Comparison of ENCODE assay signal across 17 cellular contexts in the genomic region with DNA sequence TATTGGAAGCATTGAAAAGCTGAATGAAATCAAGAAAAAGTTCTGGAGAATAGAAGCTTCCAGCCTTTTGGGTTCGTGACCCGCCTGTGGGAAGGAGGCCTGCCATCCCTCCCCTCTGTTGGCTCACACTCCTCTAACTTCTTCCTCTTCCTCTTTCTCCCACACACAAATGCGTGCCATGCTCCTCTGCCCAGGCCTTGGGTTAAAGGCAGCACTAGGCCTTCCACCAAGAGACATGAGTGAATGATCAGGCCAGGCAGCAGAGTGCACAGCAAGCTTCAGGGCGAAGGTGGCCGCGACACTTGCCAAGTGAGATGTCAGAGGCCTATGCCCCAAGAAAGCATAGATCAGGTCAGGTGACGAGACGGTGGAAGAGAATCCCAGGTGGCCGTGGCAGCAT. TPM values are rescaled to one million over a fixed set of nuclear protein-coding genes. Genes with fewer than 3 reads are reported as not detected.
A peak's percentile ranks its signal among the peaks of the same experiment; 100 is the strongest.
DNase-seq lines count a peak whose midpoint lies in the region; FAIRE-seq and TF ChIP-seq lines count a peak whose summit lies in the region.
"Had no signal": no experiment of that assay in that cellular context is flagged by ENCODE, and none has a peak within 500 bp of the region (broad histone marks: within the 10 kb centered on the region; RNA-seq: fewer than 3 reads in every experiment).

No MANE protein-coding gene starts in this region.

- TF ChIP-seq POLR2A in H1 (IDR thresholded peaks at IDR 0.05; ENCODE audit: control extremely low read depth in 1 of 2, low read depth in 2 of 2, low read length in 2 of 2) = no peak

- WGBS in H9 (ENCODE audit: extremely low coverage, insufficient read length, low lambda C conversion rate) = no CpG with 5 or more reads among the region's 9 CpGs
- WGBS in H1 (ENCODE audit: extremely low coverage in 1 of 2, insufficient coverage in 1 of 2, insufficient read length in 1 of 2, insufficient replicate concordance in 2 of 2, low coverage in 1 of 2, low lambda C conversion rate in 2 of 2, missing lambda C conversion rate in 1 of 2), 2 experiments = 89% methylated on average over 8 of the region's 9 CpGs; no CpG with 5 or more reads in 1 of the 2 experiments
- WGBS in trophoblast cell (ENCODE audit: extremely low coverage, insufficient coverage, insufficient read length) = no CpG with 5 or more reads among the region's 9 CpGs

- H2BK5ac ChIP-seq in H9 (ENCODE audit: insufficient read length, low read length) (no peak overlapping the region), H1 (ENCODE audit: low read depth, low read length) (peak overlapping the region; percentile 71; the same call in 1 of the 2 replicates), trophoblast cell (ENCODE audit: low read depth, low read length, poor library complexity) (no peak overlapping the region)

- no peak overlapping the region for H3K4me3 ChIP-seq in H1 (ENCODE audit: extremely low read depth in 1 of 4, insufficient read depth in 2 of 4, low read depth in 3 of 4, low read length in 4 of 4)
- no peak overlapping the region for H3K4me3 ChIP-seq in trophoblast cell (ENCODE audit: low read depth, low read length)
- H3K4me3 ChIP-seq: HAP-1, thoracic aorta had no signal

- H4K5ac ChIP-seq in H9 (ENCODE audit: insufficient read length, low read depth, low read length) (no peak overlapping the region), H1 (ENCODE audit: insufficient read length, low read depth, low read length) (no peak overlapping the region)

- no peak overlapping the region for H3K4me2 ChIP-seq in H9 (ENCODE audit: insufficient read depth, insufficient read length, low read length)
- no peak overlapping the region for H3K4me2 ChIP-seq in H1 (ENCODE audit: insufficient read depth in 1 of 2, low read depth in 2 of 2, low read length in 2 of 2)
- H3K4me2 ChIP-seq in trophoblast cell (ENCODE audit: low read length) = no peak overlapping the region

- H3K36me3 Mint-ChIP-seq in H9 (ENCODE audit: insufficient read depth in 1 of 3, low read depth in 3 of 3) = peaks cover 8 to 10% (median 9%) of the 10 kb centered on the region in 3 experiments

- no peak overlapping the region for H3K18ac ChIP-seq in H9 (ENCODE audit: insufficient read length, low read depth, low read length)
- no peak overlapping the region for H3K18ac ChIP-seq in H1 (ENCODE audit: extremely low read depth, low read length)
- H3K18ac ChIP-seq in trophoblast cell (ENCODE audit: low read length) = no peak overlapping the region

- TF ChIP-seq CTCF in H9 (conservative IDR thresholded peaks at IDR 0.05) (no peak), H1 (IDR thresholded peaks at IDR 0.05; ENCODE audit: control extremely low read depth in 1 of 3, insufficient read depth in 1 of 3, low read depth in 1 of 3, low read length in 3 of 3) (no peak)

- H3K4me3 Mint-ChIP-seq in H9 = no peak overlapping the region
- H3K4me3 Mint-ChIP-seq: activated CD4-positive, alpha-beta T cell treated with anti-CD3 and anti-CD28 coated beads, Interleukin-2, amount 10 ng/mL, durations not matched to agents 7 days and 5 days had no signal

- H3K27ac ChIP-seq in H9 (ENCODE audit: insufficient read length, low read depth, low read length) = no peak overlapping the region
- H3K27ac ChIP-seq in H1 (ENCODE audit: low read depth, low read length) = peak overlapping the region; percentile 38; the same call in 1 of the 2 replicates
- no peak overlapping the region for H3K27ac ChIP-seq in trophoblast cell (ENCODE audit: low read depth, low read length)
- H3K27ac ChIP-seq: thoracic aorta had no signal

- peaks cover 3 to 5% of the 10 kb centered on the region in 2 experiments; a peak in 3 of 5 replicates for H3K9me3 Mint-ChIP-seq in H9
- H3K9me3 Mint-ChIP-seq: activated CD4-positive, alpha-beta T cell treated with anti-CD3 and anti-CD28 coated beads, Interleukin-2, amount 10 ng/mL, durations not matched to agents 7 days and 5 days had no signal

- POLR2A ChIA-PET in H1 (lab: Charles Lee; ENCODE audit: partially characterized antibody) = interaction anchor here (1.0 kb wide), 1 partner anchor 389 kb away, joined by 3 read pairs; no protein-coding TSS in a partner anchor

- H4K91ac ChIP-seq in H9 (ENCODE audit: insufficient read length, low read depth, low read length) = no peak overlapping the region
- H4K91ac ChIP-seq in H1 (replicated peaks; ENCODE audit: insufficient read length, low read length) = no peak overlapping the region
- no peak overlapping the region for H4K91ac ChIP-seq in trophoblast cell (ENCODE audit: low read depth, low read length)

- H3K9me3 ChIP-seq in H9 (ENCODE audit: control insufficient read depth, low read depth, low read length) (no peaks in the 10 kb centered on the region), H1 (ENCODE audit: insufficient read depth in 2 of 2, low read depth in 1 of 2, low read length in 1 of 2) (no peaks in the 10 kb centered on the region), trophoblast cell (ENCODE audit: insufficient read depth, low read depth, low read length) (peaks cover 3% of the 10 kb centered on the region)
- H3K9me3 ChIP-seq: HAP-1, thoracic aorta had no signal

- peaks cover 26% of the 10 kb centered on the region; the same call in 1 of the 2 replicates for H3K79me2 ChIP-seq in H9 (ENCODE audit: insufficient read depth, low read length)
- peaks cover 15 to 96% of the 10 kb centered on the region in 2 experiments for H3K79me2 ChIP-seq in H1 (ENCODE audit: control insufficient read depth in 1 of 2, insufficient read depth in 2 of 2, low read length in 2 of 2)
- H3K79me2 ChIP-seq in trophoblast cell (ENCODE audit: control insufficient read depth, insufficient read depth, low read length, poor library complexity) = peaks cover 9% of the 10 kb centered on the region

- no peaks in the 10 kb centered on the region for H3K36me3 ChIP-seq in H1 (ENCODE audit: control insufficient read depth in 2 of 4, insufficient read depth in 4 of 4, low read length in 3 of 4)
- peaks cover 0 to 4% of the 10 kb centered on the region in 2 experiments for H3K36me3 ChIP-seq in trophoblast cell (ENCODE audit: control insufficient read depth in 1 of 2, insufficient read depth in 2 of 2, low read length in 2 of 2)
- H3K36me3 ChIP-seq: HAP-1, thoracic aorta had no signal

- DNase-seq in H9 (no peak), NOMO-1 treated with DMSO at 0.1 percent for 48 hours (lab: John Stamatoyannopoulos, UW; ENCODE audit: unreplicated experiment) (peak; percentile 62), H1 (ENCODE audit: low read depth in 1 of 2, low spot score in 2 of 2) (no peak), trophoblast cell (no peak), dedifferentiated amniotic fluid mesenchymal stem cell (ENCODE audit: extremely low spot score) (no peak), NCI-H187 (lab: John Stamatoyannopoulos, UW) (no peak)
- no peak for DNase-seq in stimulated activated CD4-positive, alpha-beta T cell treated with anti-CD3 and anti-CD28 coated beads, Interleukin-2, amount 100 ng/mL, for 24 hours
- DNase-seq: activated CD4-positive, alpha-beta T cell treated with anti-CD3 and anti-CD28 coated beads, Interleukin-2, amount 10 ng/mL, durations not matched to agents 7 days and 5 days; activated CD8-positive, alpha-beta memory T cell treated with anti-CD3 and anti-CD28 coated beads, Interleukin-2, amount 50 U/mL, for 48 hours; activated naive CD4-positive, alpha-beta T cell; foreskin melanocyte; left cardiac atrium; NCI-H187 treated with DMSO at 0.1 percent for 48 hours; stimulated activated CD4-positive, alpha-beta T cell treated with anti-CD3 and anti-CD28 coated beads, Interleukin-4, amount 100 ng/mL, for 4 hours had no signal

- H2AK5ac ChIP-seq in H9 (ENCODE audit: insufficient read length, low read length) = no peak overlapping the region
- H2AK5ac ChIP-seq in H1 (ENCODE audit: low read depth, low read length) = no peak overlapping the region
- H2AK5ac ChIP-seq in trophoblast cell (ENCODE audit: low read length) = no peak overlapping the region

- no peak overlapping the region for H3K56ac ChIP-seq in H9 (ENCODE audit: insufficient read length, low read depth, low read length)
- no peak overlapping the region for H3K56ac ChIP-seq in H1 (replicated peaks; ENCODE audit: insufficient read length, low read depth, low read length)

- H3K4me1 ChIP-seq in H9 (ENCODE audit: insufficient read depth, low read length) (no peaks in the 10 kb centered on the region; the same call in 1 of the 2 replicates), H1 (replicated peaks in 1 of 4; ENCODE audit: control insufficient read depth in 3 of 4, insufficient read depth in 4 of 4, low read length in 3 of 4) (peaks cover 0 to 10% (median 5%) of the 10 kb centered on the region in 4 experiments; a peak in 6 of 7 replicates), trophoblast cell (ENCODE audit: control insufficient read depth in 1 of 2, insufficient read depth in 2 of 2, low read length in 2 of 2) (peaks cover 0 to 3% of the 10 kb centered on the region in 2 experiments)
- H3K4me1 ChIP-seq: HAP-1 had no signal

- H3K14ac ChIP-seq in H9 (ENCODE audit: insufficient read depth, low read length) (no peak overlapping the region; the same call in 1 of the 2 replicates), H1 (ENCODE audit: insufficient read length) (no peak overlapping the region), trophoblast cell (ENCODE audit: low read length) (no peak overlapping the region)

- H2AFZ ChIP-seq in H9 (ENCODE audit: low read length) = no peak overlapping the region
- H2AFZ ChIP-seq in H1 (ENCODE audit: low read length) = no peak overlapping the region
- no peak overlapping the region for H2AFZ ChIP-seq in trophoblast cell (ENCODE audit: insufficient read depth, low read length, poor library complexity)

- TF ChIP-seq RAD21 in H1 (IDR thresholded peaks at IDR 0.05 in 1 of 2, conservative IDR thresholded peaks at IDR 0.05 in 1 of 2; ENCODE audit: low read depth in 2 of 2, low read length in 2 of 2) = no peak

- H3K9ac ChIP-seq in H9 (ENCODE audit: extremely low read depth, insufficient read length, low read length) (no peak overlapping the region), H1 (replicated peaks in 1 of 4; ENCODE audit: extremely low read depth in 1 of 4, low read depth in 3 of 4, low read length in 3 of 4) (no peak overlapping the region), trophoblast cell (ENCODE audit: low read length) (no peak overlapping the region)

- H2BK120ac ChIP-seq in H9 (ENCODE audit: low read depth, low read length, poor library complexity, severe bottlenecking) (no peak overlapping the region), H1 (replicated peaks; ENCODE audit: low read depth, low read length) (no peak overlapping the region), trophoblast cell (ENCODE audit: insufficient read depth, low read length, poor library complexity) (no peak overlapping the region)

- no peaks in the 10 kb centered on the region for H3K27me3 ChIP-seq in H9 (ENCODE audit: insufficient read depth, low read length)
- H3K27me3 ChIP-seq in H1 (replicated peaks in 1 of 4; ENCODE audit: control insufficient read depth in 3 of 4, extremely low read depth in 1 of 4, insufficient read depth in 3 of 4, low read length in 3 of 4) = no peaks in the 10 kb centered on the region
- H3K27me3 ChIP-seq in trophoblast cell (ENCODE audit: insufficient read depth, low read length) = no peaks in the 10 kb centered on the region

- no peak overlapping the region for H2BK15ac ChIP-seq in H9 (ENCODE audit: low read depth, low read length)
- no peak overlapping the region for H2BK15ac ChIP-seq in H1 (ENCODE audit: low read length)

- H4K20me1 ChIP-seq in H9 (ENCODE audit: control insufficient read depth, insufficient read depth, insufficient read length) (no peaks in the 10 kb centered on the region), H1 (replicated peaks in 1 of 2; ENCODE audit: control insufficient read depth in 1 of 2, insufficient read depth in 2 of 2, low read length in 2 of 2) (peaks cover 7 to 28% of the 10 kb centered on the region in 2 experiments)

- no peak overlapping the region for H3K23ac ChIP-seq in H9 (ENCODE audit: insufficient read length, low read depth, low read length)
- H3K23ac ChIP-seq in H1 (ENCODE audit: insufficient read length) = no peak overlapping the region
- no peak overlapping the region for H3K23ac ChIP-seq in trophoblast cell (ENCODE audit: low read length)

- H2BK12ac ChIP-seq in H9 (ENCODE audit: insufficient read length, low read depth, low read length) (no peak overlapping the region), H1 (ENCODE audit: low read depth, low read length) (no peak overlapping the region), trophoblast cell (ENCODE audit: low read length) (no peak overlapping the region)

- peaks cover 28 to 32% of the 10 kb centered on the region in 2 experiments for H3K4me1 Mint-ChIP-seq in H9

- CTCF ChIA-PET in H1 (lab: Charles Lee; ENCODE audit: partially characterized antibody) = no interaction called here

- H3K79me1 ChIP-seq in H9 (ENCODE audit: insufficient read depth, low read depth, low read length, poor library complexity, severe bottlenecking) (no peaks in the 10 kb centered on the region), H1 (ENCODE audit: low read depth, low read length) (peaks cover 22% of the 10 kb centered on the region), trophoblast cell (ENCODE audit: low read length) (no peaks in the 10 kb centered on the region)

- no peaks in the 10 kb centered on the region for H3K27me3 Mint-ChIP-seq in H9 (ENCODE audit: low read depth)
- H3K27me3 Mint-ChIP-seq: activated CD4-positive, alpha-beta T cell treated with anti-CD3 and anti-CD28 coated beads, Interleukin-2, amount 10 ng/mL, durations not matched to agents 7 days and 5 days had no signal

- H3K23me2 ChIP-seq in H9 (ENCODE audit: insufficient read length, low read depth, low read length, poor library complexity, severe bottlenecking) (no peaks in the 10 kb centered on the region), H1 (ENCODE audit: low read depth, low read length) (no peaks in the 10 kb centered on the region)

- no peak overlapping the region for H3T11ph ChIP-seq in H9 (ENCODE audit: low read length)

- no peak for TF ChIP-seq EP300 in H1 (IDR thresholded peaks at IDR 0.05; ENCODE audit: borderline replicate concordance in 1 of 2, low read depth in 2 of 2, low read length in 2 of 2)

- no peak overlapping the region for H3K4ac ChIP-seq in H9 (ENCODE audit: low read depth, low read length)
- no peak overlapping the region for H3K4ac ChIP-seq in H1 (replicated peaks; ENCODE audit: insufficient read length, low read depth, low read length)
- peak overlapping the region; percentile 22 for H3K4ac ChIP-seq in trophoblast cell (ENCODE audit: low read depth, low read length)

- FAIRE-seq in H1 (lab: Jason Lieb, UNC) = no peak
- FAIRE-seq: astrocyte had no signal

- no peak overlapping the region for H4K12ac ChIP-seq in trophoblast cell (ENCODE audit: low read depth, low read length)

- H4K8ac ChIP-seq in H9 (replicated peaks; ENCODE audit: insufficient read length, low read depth, low read length) (no peak overlapping the region), H1 (ENCODE audit: extremely low read depth, insufficient read depth, low read length) (no peak overlapping the region), trophoblast cell (ENCODE audit: low read depth, low read length) (no peak overlapping the region)

- H3K27ac Mint-ChIP-seq in H9 = peak overlapping the region; percentile 15 to 56 (median 22); a peak in 4 of 7 replicates
- H3K27ac Mint-ChIP-seq: activated CD4-positive, alpha-beta T cell treated with anti-CD3 and anti-CD28 coated beads, Interleukin-2, amount 10 ng/mL, durations not matched to agents 7 days and 5 days had no signal

- H2BK20ac ChIP-seq in H9 (ENCODE audit: low read depth, low read length, poor library complexity, severe bottlenecking) (no peak overlapping the region), H1 (ENCODE audit: low read length) (no peak overlapping the region)

RNA-seq across cellular contexts. Expression of a gene that starts 38.4 kb away (rescaled TPM):
- total RNA-seq in H9 (2021) = 35.9 and 36.9 TPM in 2 replicates
- 26.2 and 27.2 TPM in 2 replicates for total RNA-seq in H1 (2021; fragmentation: NEBNext Ultra II Directional; extraction: Animal tissue kit (Norgen Biotek cat#: 25700))
- 8.7 and 12.5 TPM in 2 replicates for polyA plus RNA-seq in H1 (2011; rRNA removed)
- polyA plus RNA-seq in H1 (2011; cell fraction: cytosol; rRNA removed) = 7.3 TPM
- polyA plus RNA-seq in H1 (2011; cell fraction: nucleus; rRNA removed) = 20.6 TPM
- 16.4 to 18.6 TPM (median 17.4 TPM) in 4 replicates for polyA plus RNA-seq in H1 (2012, experiment 1 of 2)
- polyA plus RNA-seq in H1 (2012, experiment 2 of 2) = 6.2 TPM
- 11.8 TPM for polyA plus RNA-seq in H1 (2013, experiment 1 of 2)
- polyA plus RNA-seq in H1 (2013, experiment 2 of 2) = 11.5 TPM
- polyA minus RNA-seq in H1 (2011; rRNA and poly(A)+ RNA removed) = 17.7 and 19.2 TPM in 2 replicates
- 21.1 TPM for polyA minus RNA-seq in H1 (2011; cell fraction: cytosol; rRNA and poly(A)+ RNA removed)
- polyA minus RNA-seq in H1 (2011; cell fraction: nucleus; rRNA and poly(A)+ RNA removed) = 28.0 TPM
- 12.4 and 13.0 TPM in 2 replicates for polyA plus RNA-seq in trophoblast cell (2013)
